11 cellular contexts compared by ENCODE assay signal in the genomic region with DNA sequence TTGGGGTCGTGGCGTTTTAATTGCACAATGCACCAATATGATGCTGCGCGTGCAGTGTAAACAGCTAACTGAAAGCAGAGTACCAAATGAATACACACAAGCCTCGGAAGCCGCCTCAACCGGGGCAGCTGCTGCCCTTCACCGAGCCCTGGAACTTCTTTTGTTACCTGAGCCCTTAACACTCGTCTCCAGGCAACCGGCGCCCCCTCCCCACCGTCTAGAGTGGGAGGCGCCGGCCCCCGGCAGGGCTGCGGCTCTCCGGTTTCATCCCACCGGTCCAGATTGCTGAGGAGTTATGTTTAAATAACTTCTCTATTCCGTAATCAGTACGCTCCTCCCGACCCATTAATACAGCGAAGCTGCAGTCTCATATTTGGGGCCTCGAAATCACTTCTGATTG.
DNase-seq lines count a peak whose midpoint lies in the region; ATAC-seq and TF ChIP-seq lines count a peak whose summit lies in the region.
"Had no signal": no experiment of that assay in that cellular context is flagged by ENCODE, and none has a peak within 500 bp of the region (broad histone marks: within the 10 kb centered on the region; RNA-seq: fewer than 3 reads in every experiment).

No MANE protein-coding gene starts in this region.

- intact Hi-C loops in dendritic cell treated with granulocyte-macrophage colony-stimulating factor and Interleukin-4, amounts not matched to agents 40 ng/mL and 50 ng/mL, for 4 days (cut with micrococcal nuclease): no loop called here

- no peak overlapping the region for H3K27ac Mint-ChIP-seq in dendritic cell treated with granulocyte-macrophage colony-stimulating factor and Interleukin-4, amounts not matched to agents 40 ng/mL and 50 ng/mL, for 4 days
- no peak overlapping the region for H3K27ac Mint-ChIP-seq in osteocyte (ENCODE audit: unreplicated experiment)

- TF ChIP-seq CTCF in osteocyte (IDR thresholded peaks at IDR 0.05): no peak

- no peaks in the 10 kb centered on the region for H3K36me3 Mint-ChIP-seq in dendritic cell treated with granulocyte-macrophage colony-stimulating factor and Interleukin-4, amounts not matched to agents 40 ng/mL and 50 ng/mL, for 4 days (ENCODE audit: low read depth)
- H3K36me3 Mint-ChIP-seq in osteocyte (ENCODE audit: unreplicated experiment): no peaks in the 10 kb centered on the region

- H3K9me3 Mint-ChIP-seq in dendritic cell treated with granulocyte-macrophage colony-stimulating factor and Interleukin-4, amounts not matched to agents 40 ng/mL and 50 ng/mL, for 4 days: no peaks in the 10 kb centered on the region
- H3K9me3 Mint-ChIP-seq in osteocyte (ENCODE audit: unreplicated experiment): no peaks in the 10 kb centered on the region

- H3K4me3 Mint-ChIP-seq in dendritic cell treated with granulocyte-macrophage colony-stimulating factor and Interleukin-4, amounts not matched to agents 40 ng/mL and 50 ng/mL, for 4 days: peak overlapping the region; percentile 37
- H3K4me3 Mint-ChIP-seq in osteocyte (ENCODE audit: unreplicated experiment): peak overlapping the region; percentile 23

- peaks cover 11% of the 10 kb centered on the region for H3K4me1 Mint-ChIP-seq in dendritic cell treated with granulocyte-macrophage colony-stimulating factor and Interleukin-4, amounts not matched to agents 40 ng/mL and 50 ng/mL, for 4 days (ENCODE audit: low read depth)
- H3K4me1 Mint-ChIP-seq in osteocyte (ENCODE audit: unreplicated experiment): peaks cover 2% of the 10 kb centered on the region

- H3K27me3 Mint-ChIP-seq in dendritic cell treated with granulocyte-macrophage colony-stimulating factor and Interleukin-4, amounts not matched to agents 40 ng/mL and 50 ng/mL, for 4 days: peaks cover 31% of the 10 kb centered on the region
- peaks cover 31% of the 10 kb centered on the region for H3K27me3 Mint-ChIP-seq in osteocyte (ENCODE audit: unreplicated experiment)

- ATAC-seq in HG03039 (IDR thresholded peaks at IDR 0.05; ENCODE audit: unreplicated experiment): no peak
- no peak for ATAC-seq in GM21825 (IDR thresholded peaks at IDR 0.05; ENCODE audit: unreplicated experiment)
- ATAC-seq: GM12878 had no signal

- DNase-seq in NCI-H1092 (lab: John Stamatoyannopoulos, UW): peak; percentile 90
- peak; percentile 47 for DNase-seq in NCI-H2171 (lab: John Stamatoyannopoulos, UW)
- DNase-seq in osteocyte (ENCODE audit: extremely low spot score, unreplicated experiment): no peak
- no peak for DNase-seq in mucosa of gallbladder (ENCODE audit: low spot score)
- no peak for DNase-seq in hypothalamus (lab: John Stamatoyannopoulos, UW)
- DNase-seq: NCI-H1694; stimulated activated CD4-positive, alpha-beta T cell treated with anti-CD3 and anti-CD28 coated beads, Interleukin-12 subunit alpha, Interleukin-12 subunit beta, amount 100 ng/mL, for 4 hours had no signal

Comparison
In these comparisons a context has a peak if more than half of its experiments do, and no peak if none do; other contexts are left out.
1. DNase-seq: peak in NCI-H1092 (single experiment) and NCI-H2171 (single experiment); none in osteocyte (single experiment), mucosa of gallbladder (single experiment) and hypothalamus (0 of 51).